Comparison of ENCODE assay signal across 8 cellular contexts in the genomic region with DNA sequence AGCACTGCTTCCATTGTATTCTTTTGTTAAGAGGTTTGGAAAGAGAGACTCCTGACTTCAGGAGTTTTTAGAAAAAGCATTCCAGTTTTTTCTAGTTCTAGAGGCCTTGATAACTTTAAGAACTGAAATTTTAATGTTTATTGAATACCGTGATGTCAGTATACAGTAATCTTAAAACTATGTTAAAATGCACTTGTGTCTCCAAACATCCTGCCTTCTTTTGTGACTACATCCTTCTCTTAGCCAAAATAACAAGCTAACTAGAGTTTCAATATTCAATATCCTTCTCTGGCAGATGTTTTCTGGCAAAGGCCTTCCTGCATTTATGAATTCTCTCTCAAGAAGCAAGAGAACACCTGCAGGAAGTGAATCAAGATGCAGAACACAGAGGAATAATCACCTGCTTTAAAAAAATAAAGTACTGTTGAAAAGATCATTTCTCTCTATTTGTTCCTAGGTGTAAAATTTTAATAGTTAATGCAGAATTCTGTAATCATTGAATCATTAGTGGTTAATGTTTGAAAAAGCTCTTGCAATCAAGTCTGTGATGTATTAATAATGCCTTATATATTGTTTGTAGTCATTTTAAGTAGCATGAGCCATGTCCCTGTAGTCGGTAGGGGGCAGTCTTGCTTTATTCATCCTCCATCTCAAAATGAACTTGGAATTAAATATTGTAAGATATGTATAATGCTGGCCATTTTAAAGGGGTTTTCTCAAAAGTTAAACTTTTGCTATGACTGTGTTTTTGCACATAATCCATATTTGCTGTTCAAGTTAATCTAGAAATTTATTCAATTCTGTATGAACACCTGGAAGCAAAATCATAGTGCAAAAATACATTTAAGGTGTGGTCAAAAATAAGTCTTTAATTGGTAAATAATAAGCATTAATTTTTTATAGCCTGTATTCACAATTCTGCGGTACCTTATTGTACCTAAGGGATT. TPM values are rescaled to one million over a fixed set of nuclear protein-coding genes. Genes with fewer than 3 reads are reported as not detected.
DNase-seq lines count a peak whose midpoint lies in the region; ATAC-seq and TF ChIP-seq lines count a peak whose summit lies in the region.

No MANE protein-coding gene starts in this region.

- H3K9me3 ChIP-seq in SK-N-SH, result no peaks in the 10 kb centered on the region
- H3K9me3 ChIP-seq in right cardiac atrium (ENCODE audit: control insufficient read depth, low read length), result no peaks in the 10 kb centered on the region
- H3K9me3 ChIP-seq in spleen, result peaks cover 0 to 4% (median 0%) of the 10 kb centered on the region in 8 donors

- TF ChIP-seq RAD21 in SK-N-SH (IDR thresholded peaks at IDR 0.05; ENCODE audit: low read length), result peak; percentile 97

- no peak for TF ChIP-seq POLR2A in spleen (IDR thresholded peaks at IDR 0.05)

- no peaks in the 10 kb centered on the region for H4K20me1 ChIP-seq in KMS-11 (ENCODE audit: insufficient read depth)
- H4K20me1 ChIP-seq in SK-N-SH (ENCODE audit: insufficient read depth), result no peaks in the 10 kb centered on the region

- H3K4me1 ChIP-seq in KMS-11 (ENCODE audit: low read depth, poor library complexity, severe bottlenecking) (no peaks in the 10 kb centered on the region), SK-N-SH (ENCODE audit: control insufficient read depth in 1 of 2, insufficient read depth in 2 of 2, low read depth in 1 of 2, low read length in 1 of 2) (peaks cover 0 to 7% of the 10 kb centered on the region in 2 experiments; a peak in 3 of 4 replicates), right cardiac atrium (ENCODE audit: control insufficient read depth, insufficient read depth, low read length) (no peaks in the 10 kb centered on the region), spleen (peaks cover 0 to 18% (median 1%) of the 10 kb centered on the region in 6 donors)

- H3K4me3 ChIP-seq in KMS-11 (IDR thresholded peaks at IDR 0.05; ENCODE audit: insufficient read depth, low read depth, low read length) (no peak overlapping the region), SK-N-SH (ENCODE audit: low read depth in 2 of 2, low read length in 1 of 2) (no peak overlapping the region; a peak in 1 of 4 replicates), right cardiac atrium (ENCODE audit: low read length) (no peak overlapping the region), spleen (no peak overlapping the region)

- H3K27me3 ChIP-seq in KMS-11 (ENCODE audit: insufficient read depth, low read depth), result no peaks in the 10 kb centered on the region
- H3K27me3 ChIP-seq in SK-N-SH (ENCODE audit: insufficient read depth), result no peaks in the 10 kb centered on the region
- no peaks in the 10 kb centered on the region for H3K27me3 ChIP-seq in right cardiac atrium (ENCODE audit: control insufficient read depth, insufficient read depth)
- no peaks in the 10 kb centered on the region for H3K27me3 ChIP-seq in spleen (replicated peaks in 1 of 7)

- H3F3A ChIP-seq in SK-N-SH (replicated peaks; ENCODE audit: insufficient read depth), result peaks cover 13% of the 10 kb centered on the region

- no peak for TF ChIP-seq EP300 in SK-N-SH (IDR thresholded peaks at IDR 0.05; ENCODE audit: borderline replicate concordance in 1 of 2, low read depth in 1 of 2, low read length in 1 of 2)

- H3K4me2 ChIP-seq in KMS-11, result no peak overlapping the region
- no peak overlapping the region for H3K4me2 ChIP-seq in SK-N-SH

- H3K36me3 ChIP-seq in KMS-11 (ENCODE audit: insufficient read depth) (no peaks in the 10 kb centered on the region), SK-N-SH (replicated peaks in 1 of 2; ENCODE audit: control insufficient read depth in 1 of 2, insufficient read depth in 2 of 2, low read length in 1 of 2) (peaks cover 50 to 53% of the 10 kb centered on the region in 2 experiments), spleen (peaks cover 0 to 78% (median 30%) of the 10 kb centered on the region in 6 donors)

- intact Hi-C loops in right cardiac atrium (cut with DNase I) (loop anchor here (2.0 to 10.0 kb wide), 6 partner anchors 173 to 543 kb away; a partner anchor contains a TSS), spleen (cut with DNase I; ENCODE audit: low total_unique reads) (loop anchor here (5.0 kb wide), 1 partner anchor 396 kb away; no protein-coding TSS in a partner anchor)

- CTCF ChIA-PET in SK-N-SH (lab: Yijun Ruan, JAX), result interaction anchor here (0.6 to 5.6 kb wide), 58 partner anchors 8 to 548 kb away, joined by 3 to 91 read pairs (median 4); a partner anchor contains a TSS

- H3K79me2 ChIP-seq in KMS-11 (ENCODE audit: insufficient read depth, low read depth), result no peaks in the 10 kb centered on the region
- no peaks in the 10 kb centered on the region for H3K79me2 ChIP-seq in SK-N-SH (ENCODE audit: insufficient read depth)

- peak; percentile 60 for DNase-seq in DMS114 treated with DMSO at 0.1 percent for 48 hours (lab: John Stamatoyannopoulos, UW; ENCODE audit: unreplicated experiment)
- DNase-seq in SK-N-SH, result peak; percentile 61
- peak; percentile 51 for DNase-seq in amniotic stem cell (lab: John Stamatoyannopoulos, UW)
- peak in 1 of 3 donors; percentile 71 for DNase-seq in right cardiac atrium
- no peak for DNase-seq in spleen
- no peak for DNase-seq in NCI-H128 (lab: John Stamatoyannopoulos, UW; ENCODE audit: unreplicated experiment)

- POLR2A ChIA-PET in SK-N-SH (lab: Yijun Ruan, JAX), result interaction anchor here (1.0 kb wide), 2 partner anchors 205 to 397 kb away, joined by 5 read pairs; no protein-coding TSS in a partner anchor

- ATAC-seq in right cardiac atrium, result peak; percentile 65 to 74
- no peak for ATAC-seq in GM19463 (IDR thresholded peaks at IDR 0.05; ENCODE audit: unreplicated experiment)

- H2AFZ ChIP-seq in KMS-11 (ENCODE audit: low read depth) (no peak overlapping the region), SK-N-SH (ENCODE audit: low read depth) (no peak overlapping the region)

- no peaks in the 10 kb centered on the region for H3K9me2 ChIP-seq in SK-N-SH

- whole genome bisulfite sequencing in SK-N-SH (ENCODE audit: low lambda C conversion rate), result 46% methylated on average over 3 of the region's 3 CpGs
- 42% methylated on average over 3 of the region's 3 CpGs for WGBS in right cardiac atrium
- 47 to 60% (median 53%) methylated on average over 3 of the region's 3 CpGs for WGBS in spleen, 5 donors

- H3K9ac ChIP-seq in KMS-11 (no peak overlapping the region), SK-N-SH (no peak overlapping the region)

- H3K27ac ChIP-seq in KMS-11 (no peak overlapping the region), SK-N-SH (ENCODE audit: low read depth in 2 of 2, low read length in 1 of 2) (peak overlapping the region in 1 of 2 experiments; percentile 79; a peak in 3 of 4 replicates), right cardiac atrium (ENCODE audit: low read length) (no peak overlapping the region), spleen (no peak overlapping the region)

- TF ChIP-seq CTCF in KMS-11 (conservative IDR thresholded peaks at IDR 0.05; ENCODE audit: low read depth, low read length), result peak; percentile 89
- TF ChIP-seq CTCF in SK-N-SH (IDR thresholded peaks at IDR 0.05), result peak; percentile 97
- peak; percentile 34 to 82 (median 78) for TF ChIP-seq CTCF in spleen (IDR thresholded peaks at IDR 0.05 in 8 of 11, conservative IDR thresholded peaks at IDR 0.05 in 3 of 11)

TF ChIP-seq in SK-N-SH, 30 proteins besides CTCF, POLR2A, EP300 and RAD21:
- TF ChIP-seq SMC3 (IDR thresholded peaks at IDR 0.05; ENCODE audit: low read depth, low read length) (peak; percentile 80), CHD2 (IDR thresholded peaks at IDR 0.05; ENCODE audit: low read length, partially characterized antibody) (no peak)

RNA-seq across cellular contexts. Expression of a gene that starts 43.1 kb away (rescaled TPM):
- polyA plus RNA-seq in SK-N-SH (2012; rRNA removed), result 25.5 and 40.0 TPM in 2 replicates
- 41.1 and 41.8 TPM in 2 replicates for polyA plus RNA-seq in SK-N-SH (2012; cell fraction: cytosol; rRNA removed)
- 25.1 and 27.1 TPM in 2 replicates for polyA plus RNA-seq in SK-N-SH (2012; cell fraction: nucleus; rRNA removed)
- total RNA-seq in right cardiac atrium, result 10 to 100 TPM; 67.9 to 74.5 (median 68.3) TPM
- 51.6 TPM for polyA plus RNA-seq in right cardiac atrium
- 100 to 1,000 TPM in 2 of 7 donors, 10 to 100 TPM in 5; 58.4 to 111 (median 88.7) TPM for total RNA-seq in spleen
- 10 to 100 TPM; 14.2 to 26.8 (median 26.7) TPM for polyA plus RNA-seq in spleen

Comparison
In these comparisons a context has a peak if more than half of its experiments do, and no peak if none do; other contexts are left out.
1. DNase-seq: peak in DMS114 treated with DMSO at 0.1 percent for 48 hours (single experiment), SK-N-SH (single experiment) and amniotic stem cell (single experiment); none in spleen (single experiment) and NCI-H128 (single experiment).
2. Peak in every context shown above with its lines, with median percentiles within 50 percentile points of each other: CTCF ChIP-seq.